In the genomic region with DNA sequence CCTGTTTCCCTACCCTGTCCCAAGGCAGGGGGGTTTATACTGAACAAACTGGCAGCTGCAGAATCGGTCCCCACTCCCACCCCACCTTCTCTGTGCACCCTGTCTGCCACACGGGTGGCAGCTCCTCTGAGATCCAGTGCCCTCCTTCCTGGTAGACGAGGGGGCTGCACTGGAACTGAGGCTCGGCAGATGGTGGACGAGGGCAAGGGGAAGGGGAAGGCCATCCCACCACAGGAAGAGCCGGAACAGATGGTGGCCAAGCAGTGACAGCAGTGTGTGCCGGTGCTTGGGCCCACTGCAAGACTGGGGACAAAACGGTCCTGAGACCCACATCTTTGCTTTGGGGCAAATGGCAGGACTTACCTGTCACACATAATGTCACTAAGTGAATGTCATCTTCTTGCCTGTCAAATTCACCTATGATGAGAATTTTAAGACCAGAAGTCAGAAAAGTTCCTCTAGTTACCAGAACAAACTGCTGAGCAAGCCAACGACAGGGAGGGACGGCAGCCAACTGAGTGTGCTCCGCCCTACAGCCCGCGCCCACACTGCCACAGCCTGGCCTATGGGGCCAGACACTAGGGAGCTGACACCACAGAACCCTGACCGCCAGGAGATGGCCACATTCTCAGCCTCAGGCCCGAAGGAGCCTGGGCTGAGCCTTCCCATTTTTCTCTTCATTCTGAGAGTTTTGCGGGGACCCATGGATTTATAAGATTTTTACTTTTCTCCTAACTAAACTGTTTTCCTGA, we compare ENCODE assay signal across 10 cellular contexts. TPM values are rescaled to one million over a fixed set of nuclear protein-coding genes. Genes with fewer than 3 reads are reported as not detected.
DNase-seq lines count a peak whose midpoint lies in the region; ATAC-seq and TF ChIP-seq lines count a peak whose summit lies in the region.
"Had no signal": no experiment of that assay in that cellular context is flagged by ENCODE, and none has a peak within 500 bp of the region (broad histone marks: within the 10 kb centered on the region; RNA-seq: fewer than 3 reads in every experiment).

No MANE protein-coding gene starts in this region.

- no peaks in the 10 kb centered on the region for H3K27me3 ChIP-seq in dorsolateral prefrontal cortex
- H3K27me3 ChIP-seq in lung (ENCODE audit: control insufficient read depth, insufficient read depth): no peaks in the 10 kb centered on the region
- H3K27me3 ChIP-seq in upper lobe of left lung: no peaks in the 10 kb centered on the region
- no peaks in the 10 kb centered on the region for H3K27me3 ChIP-seq in CD8-positive, alpha-beta memory T cell (ENCODE audit: insufficient read depth, low read length, poor library complexity, severe bottlenecking)

- ATAC-seq in lung (ENCODE audit: insufficient read depth, low FRiP score) (peak; percentile 83), upper lobe of left lung (ENCODE audit: low FRiP score in 2 of 2) (peak; percentile 84 to 97), GM18868 (IDR thresholded peaks at IDR 0.05; ENCODE audit: unreplicated experiment) (no peak)

- POLR2A ChIA-PET in CD8-positive, alpha-beta memory T cell (lab: Charles Lee): no interaction called here

- peak in 1 of 4 donors; percentile 20 for TF ChIP-seq POLR2A in upper lobe of left lung (IDR thresholded peaks at IDR 0.05)

- no peak overlapping the region for H3K4me3 Mint-ChIP-seq in CD8-positive, alpha-beta memory T cell

- H3K36me3 ChIP-seq in lung (ENCODE audit: control insufficient read depth in 2 of 2, insufficient read depth in 2 of 2, low read length in 2 of 2): peaks cover 22 to 35% of the 10 kb centered on the region in 2 donors
- H3K36me3 ChIP-seq in upper lobe of left lung: peaks cover 7 to 84% (median 43%) of the 10 kb centered on the region in 4 donors
- peaks cover 35% of the 10 kb centered on the region for H3K36me3 ChIP-seq in CD8-positive, alpha-beta memory T cell (ENCODE audit: insufficient read depth, low read length)

- peaks cover 0 to 2% (median 0%) of the 10 kb centered on the region in 3 donors for H3K4me1 Mint-ChIP-seq in CD8-positive, alpha-beta memory T cell

- TF ChIP-seq CTCF in dorsolateral prefrontal cortex (IDR thresholded peaks at IDR 0.05 in 54 of 56, conservative IDR thresholded peaks at IDR 0.05 in 2 of 56; ENCODE audit: low read depth in 1 of 56, partially characterized antibody in 56 of 56) (peak in 25 of 56 donors; percentile 6 to 54 (median 26)), lung (IDR thresholded peaks at IDR 0.05; ENCODE audit: control extremely low read depth, extremely low read depth) (no peak), upper lobe of left lung (IDR thresholded peaks at IDR 0.05) (peak in 3 of 6 experiments; percentile 7 to 13 (median 8))

- H3K27me3 Mint-ChIP-seq in CD8-positive, alpha-beta memory T cell: no peaks in the 10 kb centered on the region

- no peaks in the 10 kb centered on the region for H3K9me3 ChIP-seq in lung (ENCODE audit: control insufficient read depth in 2 of 2, insufficient read depth in 1 of 2, low read length in 1 of 2)
- H3K9me3 ChIP-seq in upper lobe of left lung: no peaks in the 10 kb centered on the region
- no peaks in the 10 kb centered on the region for H3K9me3 ChIP-seq in CD8-positive, alpha-beta memory T cell (ENCODE audit: low read length)
- H3K9me3 ChIP-seq: HAP-1 had no signal

- DNase-seq in NCI-H460 (ENCODE audit: extremely low read depth, low read depth) (peak; percentile 46), dorsolateral prefrontal cortex (peak in 8 of 10 donors; percentile 54 to 74 (median 64)), lung (ENCODE audit: low spot score) (peak; percentile 67), upper lobe of left lung (peak; percentile 64 to 89), SHP77 (lab: John Stamatoyannopoulos, UW) (no peak)
- no peak for DNase-seq in CD8-positive, alpha-beta memory T cell
- DNase-seq: stimulated activated CD4-positive, alpha-beta T cell treated with anti-CD3 and anti-CD28 coated beads, Interleukin-4, amount 100 ng/mL, for 1 hour had no signal

- TF ChIP-seq EP300 in upper lobe of left lung (IDR thresholded peaks at IDR 0.05): no peak

- H3K27ac Mint-ChIP-seq in CD8-positive, alpha-beta memory T cell: peak overlapping the region in 4 of 8 donors; percentile 11 to 74 (median 35)

- peaks cover 0 to 76% (median 21%) of the 10 kb centered on the region in 3 donors for H3K36me3 Mint-ChIP-seq in CD8-positive, alpha-beta memory T cell

- peaks cover 0 to 3% of the 10 kb centered on the region in 2 donors for H3K4me1 ChIP-seq in lung (ENCODE audit: control insufficient read depth in 2 of 2, insufficient read depth in 2 of 2, low read length in 2 of 2)
- peaks cover 0 to 7% (median 5%) of the 10 kb centered on the region in 4 donors for H3K4me1 ChIP-seq in upper lobe of left lung
- H3K4me1 ChIP-seq in CD8-positive, alpha-beta memory T cell (ENCODE audit: insufficient read depth, low read length): no peaks in the 10 kb centered on the region

- 32 to 57% methylated on average over 16 of the region's 16 CpGs for WGBS in lung, 2 donors
- 38 to 48% methylated on average over 11 to 16 of the region's 16 CpGs for WGBS in upper lobe of left lung, 2 donors

- peak overlapping the region in 33 of 59 donors; percentile 5 to 70 (median 46) for H3K27ac ChIP-seq in dorsolateral prefrontal cortex
- peak overlapping the region in 1 of 2 donors; percentile 27 for H3K27ac ChIP-seq in lung (ENCODE audit: low read depth in 1 of 2, low read length in 1 of 2)
- peak overlapping the region in 3 of 4 donors; percentile 33 to 50 (median 41) for H3K27ac ChIP-seq in upper lobe of left lung
- H3K27ac ChIP-seq in CD8-positive, alpha-beta memory T cell (ENCODE audit: low read depth, low read length): no peak overlapping the region
- H3K27ac ChIP-seq: PC-9 had no signal

- CTCF ChIA-PET in CD8-positive, alpha-beta memory T cell (lab: Charles Lee): interaction anchor here (0.6 kb wide), 1 partner anchor 21 kb away, joined by 4 read pairs; no protein-coding TSS in a partner anchor

- no peak overlapping the region for H3K4me3 ChIP-seq in dorsolateral prefrontal cortex
- H3K4me3 ChIP-seq in lung: no peak overlapping the region
- no peak overlapping the region for H3K4me3 ChIP-seq in upper lobe of left lung
- no peak overlapping the region for H3K4me3 ChIP-seq in CD8-positive, alpha-beta memory T cell (ENCODE audit: low read length)
- H3K4me3 ChIP-seq: HAP-1, PC-9 had no signal

- intact Hi-C loops in dorsolateral prefrontal cortex (cut with DNase I): no loop called here

- no peaks in the 10 kb centered on the region for H3K9me3 Mint-ChIP-seq in CD8-positive, alpha-beta memory T cell

RNA-seq across cellular contexts. Expression of gene NTAN1, which starts 14.4 kb away (rescaled TPM):
- 16.8 and 18.8 TPM in 2 replicates for total RNA-seq in NCI-H460 (2014; rRNA removed; shearing (Covaris generic))
- polyA plus RNA-seq in NCI-H460 (2014; cell fraction: nucleus; rRNA removed): 17.0 and 28.1 TPM in 2 replicates
- 10 to 100 TPM; 18.5 to 48.8 (median 31.9) TPM for total RNA-seq in dorsolateral prefrontal cortex
- 10 to 100 TPM; 24.4 to 28.1 TPM for total RNA-seq in lung
- polyA plus RNA-seq in lung: 10 to 100 TPM; 31.0 to 34.3 TPM
- 10 to 100 TPM; 28.5 to 40.3 (median 36.1) TPM for total RNA-seq in upper lobe of left lung
- 10 to 100 TPM; 34.5 to 40.1 TPM for total RNA-seq in CD8-positive, alpha-beta memory T cell
- polyA plus RNA-seq in CD8-positive, alpha-beta memory T cell: 59.5 TPM

RNA-seq across cellular contexts. Expression of gene RRN3, which starts 52.6 kb away (rescaled TPM):
- total RNA-seq in NCI-H460 (2014; rRNA removed; shearing (Covaris generic)): 62.1 and 63.2 TPM in 2 replicates
- polyA plus RNA-seq in NCI-H460 (2014; cell fraction: nucleus; rRNA removed): 32.8 and 49.1 TPM in 2 replicates
- 10 to 100 TPM; 19.2 to 37.4 (median 27.2) TPM for total RNA-seq in dorsolateral prefrontal cortex
- total RNA-seq in lung: 10 to 100 TPM; 23.2 to 43.1 TPM
- polyA plus RNA-seq in lung: 10 to 100 TPM; 11.1 to 15.5 TPM
- 10 to 100 TPM; 13.7 to 23.6 (median 22.3) TPM for total RNA-seq in upper lobe of left lung
- total RNA-seq in CD8-positive, alpha-beta memory T cell: 10 to 100 TPM; 58.3 to 58.4 TPM
- polyA plus RNA-seq in CD8-positive, alpha-beta memory T cell: 30.2 TPM

Comparison
In these comparisons a context has a peak if more than half of its experiments do, and no peak if none do; other contexts are left out.
1. DNase-seq: peak in NCI-H460 (single experiment), dorsolateral prefrontal cortex (8 of 10), lung (single experiment) and upper lobe of left lung (2 of 2); none in CD8-positive, alpha-beta memory T cell (0 of 5) and SHP77 (0 of 2).